1 cellular context compared by ENCODE assay signal in genomic region chr14:31944256-31945073, GRCh38.
TF ChIP-seq lines count a peak whose summit lies in the region.

No MANE protein-coding gene starts in this region.

TF ChIP-seq in HepG2, 621 proteins besides CTCF, POLR2A, EP300 and RAD21 (continued from another document and continues in another):
- peak; percentile 34; the same call in 1 of the 2 replicates for TF ChIP-seq PATZ1 (CRISPR knock-in tag; IDR thresholded peaks at IDR 0.05)
- peak; percentile 71; the same call in 1 of the 2 replicates for TF ChIP-seq ZNF331 (CRISPR knock-in tag; IDR thresholded peaks at IDR 0.05)
- 0 out of 2 replicates have a peak, but pooled peaks have one; percentile 24 for TF ChIP-seq HBP1 (CRISPR knock-in tag; IDR thresholded peaks at IDR 0.05; ENCODE audit: low read depth)
- peak; percentile 51; the same call in 1 of the 2 replicates for TF ChIP-seq ARNTL (CRISPR knock-in tag; IDR thresholded peaks at IDR 0.05)
- TF ChIP-seq ZNF598 (CRISPR knock-in tag; IDR thresholded peaks at IDR 0.05; ENCODE audit: borderline replicate concordance) = peak; percentile 79; the same call in 1 of the 2 replicates
- 0 out of 2 replicates have a peak, but pooled peaks have one; percentile 15 for TF ChIP-seq ETV6 (CRISPR knock-in tag; conservative IDR thresholded peaks at IDR 0.05)
- 0 out of 2 replicates have a peak, but pooled peaks have one; percentile 59 for TF ChIP-seq ZBED4 (CRISPR knock-in tag; IDR thresholded peaks at IDR 0.05; ENCODE audit: borderline replicate concordance)
- TF ChIP-seq ZNF281 (CRISPR knock-in tag; IDR thresholded peaks at IDR 0.05; ENCODE audit: borderline replicate concordance) = peak; percentile 45; the same call in 1 of the 2 replicates
- peak; percentile 96 for TF ChIP-seq CBX1 (IDR thresholded peaks at IDR 0.05; ENCODE audit: low read depth)
- peak; percentile 94 for TF ChIP-seq ZNF292 (CRISPR knock-in tag; IDR thresholded peaks at IDR 0.05; ENCODE audit: borderline replicate concordance, low read depth)
- 0 out of 2 replicates have a peak, but pooled peaks have one; percentile 34 for TF ChIP-seq HDAC1 (CRISPR knock-in tag; IDR thresholded peaks at IDR 0.05)
- TF ChIP-seq RXRB (CRISPR knock-in tag; IDR thresholded peaks at IDR 0.05; ENCODE audit: borderline replicate concordance) = peak; percentile 69; the same call in 1 of the 2 replicates
- TF ChIP-seq CEBPB (IDR thresholded peaks at IDR 0.05; ENCODE audit: borderline replicate concordance, low read depth, low read length) = no peak
- TF ChIP-seq ELF3 (CRISPR knock-in tag; IDR thresholded peaks at IDR 0.05) = peak; percentile 86
- peak; percentile 72 for TF ChIP-seq HMG20B (CRISPR knock-in tag; conservative IDR thresholded peaks at IDR 0.05)
- TF ChIP-seq REPIN1 (CRISPR knock-in tag; IDR thresholded peaks at IDR 0.05; ENCODE audit: borderline replicate concordance, low read depth) = no peak
- peak; percentile 88; the same call in 1 of the 2 replicates for TF ChIP-seq NFKB2 (CRISPR knock-in tag; IDR thresholded peaks at IDR 0.05; ENCODE audit: borderline replicate concordance)
- peak; percentile 83; the same call in 1 of the 2 replicates for TF ChIP-seq EED (CRISPR knock-in tag; IDR thresholded peaks at IDR 0.05)
- peak; percentile 60; the same call in 1 of the 2 replicates for TF ChIP-seq CREM (IDR thresholded peaks at IDR 0.05)
- TF ChIP-seq CREM (CRISPR knock-in tag; IDR thresholded peaks at IDR 0.05) = no peak
- TF ChIP-seq NKX3-1 (CRISPR knock-in tag; IDR thresholded peaks at IDR 0.05) = peak; percentile 57; the same call in 1 of the 2 replicates
- no peak for TF ChIP-seq ZNF839 (CRISPR knock-in tag; IDR thresholded peaks at IDR 0.05; ENCODE audit: borderline replicate concordance)
- TF ChIP-seq ZNF253 (CRISPR knock-in tag; IDR thresholded peaks at IDR 0.05; ENCODE audit: borderline replicate concordance) = 0 out of 2 replicates have a peak, but pooled peaks have one; percentile 17
- TF ChIP-seq NFYB (CRISPR knock-in tag; IDR thresholded peaks at IDR 0.05) = peak; percentile 34
- peak; percentile 88 for TF ChIP-seq ZNF792 (CRISPR knock-in tag; IDR thresholded peaks at IDR 0.05)
- TF ChIP-seq THYN1 (CRISPR knock-in tag; IDR thresholded peaks at IDR 0.05; ENCODE audit: borderline replicate concordance, low read depth) = no peak
- TF ChIP-seq CREB3 (CRISPR knock-in tag; IDR thresholded peaks at IDR 0.05) = peak; percentile 83
- peak; percentile 41; the same call in 1 of the 2 replicates for TF ChIP-seq ZGPAT (CRISPR knock-in tag; IDR thresholded peaks at IDR 0.05)
- TF ChIP-seq PRDM15 (CRISPR knock-in tag; IDR thresholded peaks at IDR 0.05) = peak; percentile 33; the same call in 1 of the 2 replicates
- peak; percentile 28; the same call in 1 of the 2 replicates for TF ChIP-seq ZNF605 (CRISPR knock-in tag; IDR thresholded peaks at IDR 0.05)
- 0 out of 2 replicates have a peak, but pooled peaks have one; percentile 37 for TF ChIP-seq ZNF276 (CRISPR knock-in tag; IDR thresholded peaks at IDR 0.05; ENCODE audit: low read depth)
- TF ChIP-seq LCORL (IDR thresholded peaks at IDR 0.05) = no peak
- TF ChIP-seq LCORL (CRISPR knock-in tag; IDR thresholded peaks at IDR 0.05) = 0 out of 2 replicates have a peak, but pooled peaks have one; percentile 15
- 0 out of 2 replicates have a peak, but pooled peaks have one; percentile 16 for TF ChIP-seq ZIK1 (CRISPR knock-in tag; IDR thresholded peaks at IDR 0.05; ENCODE audit: borderline replicate concordance, low read depth)
- 0 out of 2 replicates have a peak, but pooled peaks have one; percentile 39 for TF ChIP-seq PBX3 (CRISPR knock-in tag; IDR thresholded peaks at IDR 0.05; ENCODE audit: borderline replicate concordance)
